In genomic region chr4:5460106-5460801, GRCh38 we compare ENCODE assay signal across 9 cellular contexts.
DNase-seq lines count a peak whose midpoint lies in the region; ATAC-seq and TF ChIP-seq lines count a peak whose summit lies in the region.
"Had no signal": no experiment of that assay in that cellular context is flagged by ENCODE, and none has a peak within 500 bp of the region (broad histone marks: within the 10 kb centered on the region; RNA-seq: fewer than 3 reads in every experiment).

No MANE protein-coding gene starts in this region.

- TF ChIP-seq CTCF in DND-41 (IDR thresholded peaks at IDR 0.05; ENCODE audit: borderline replicate concordance, extremely low read depth, low read length, poor library complexity, severe bottlenecking) (peak; percentile 70), MCF 10A (IDR thresholded peaks at IDR 0.05; ENCODE audit: unreplicated experiment) (peak; percentile 12), left lung (IDR thresholded peaks at IDR 0.05) (peak; percentile 14 to 28)

- H3K9me3 ChIP-seq in DND-41 (ENCODE audit: insufficient read depth, low read length, severe bottlenecking), result no peaks in the 10 kb centered on the region
- no peaks in the 10 kb centered on the region for H3K9me3 ChIP-seq in left lung

- H3K79me2 ChIP-seq in DND-41 (ENCODE audit: insufficient read depth, low read length), result no peaks in the 10 kb centered on the region

- H3K9ac ChIP-seq in DND-41 (ENCODE audit: low read depth, low read length), result no peak overlapping the region

- no peaks in the 10 kb centered on the region for H3K36me3 Mint-ChIP-seq in MCF 10A (ENCODE audit: insufficient read depth, unreplicated experiment)
- no peaks in the 10 kb centered on the region for H3K36me3 Mint-ChIP-seq in activated naive CD4-positive, alpha-beta T cell treated with anti-CD3 and anti-CD28 coated beads, Interleukin-2, amount 10 ng/mL, durations not matched to agents 7 days and 5 days
- H3K36me3 Mint-ChIP-seq: stimulated activated naive B cell treated with anti-CD40 and anti-IgM and Interleukin-4, amounts not matched to agents 10 μg/mL and 1 μg/mL and 100 μg/mL, for 72 hours had no signal

- H3K36me3 ChIP-seq in DND-41 (ENCODE audit: insufficient read depth, low read length) (peaks cover 5% of the 10 kb centered on the region; the same call in 1 of the 2 replicates), left lung (no peaks in the 10 kb centered on the region)

- no peaks in the 10 kb centered on the region for H4K20me1 ChIP-seq in DND-41 (ENCODE audit: insufficient read depth, low read length)

- BruUV-seq in MCF 10A (replicated peaks; lab: Mats Ljungman, UMichigan), result no TSS peak

- no peaks in the 10 kb centered on the region for H3K4me1 ChIP-seq in DND-41 (ENCODE audit: insufficient read depth, low read length)
- H3K4me1 ChIP-seq in left lung, result no peaks in the 10 kb centered on the region

- H3K9me3 Mint-ChIP-seq in MCF 10A (ENCODE audit: unreplicated experiment), result no peaks in the 10 kb centered on the region
- H3K9me3 Mint-ChIP-seq in activated naive CD4-positive, alpha-beta T cell treated with anti-CD3 and anti-CD28 coated beads, Interleukin-2, amount 10 ng/mL, durations not matched to agents 7 days and 5 days, result no peaks in the 10 kb centered on the region
- H3K9me3 Mint-ChIP-seq: stimulated activated naive B cell treated with anti-CD40 and anti-IgM and Interleukin-4, amounts not matched to agents 10 μg/mL and 1 μg/mL and 100 μg/mL, for 72 hours had no signal

- no peak overlapping the region for H3K4me3 Mint-ChIP-seq in MCF 10A (ENCODE audit: unreplicated experiment)
- H3K4me3 Mint-ChIP-seq in activated naive CD4-positive, alpha-beta T cell treated with anti-CD3 and anti-CD28 coated beads, Interleukin-2, amount 10 ng/mL, durations not matched to agents 7 days and 5 days, result no peak overlapping the region
- H3K4me3 Mint-ChIP-seq: stimulated activated naive B cell treated with anti-CD40 and anti-IgM and Interleukin-4, amounts not matched to agents 10 μg/mL and 1 μg/mL and 100 μg/mL, for 72 hours had no signal

- H3K27me3 ChIP-seq in DND-41 (ENCODE audit: insufficient read depth, low read length, poor library complexity) (no peaks in the 10 kb centered on the region), left lung (no peaks in the 10 kb centered on the region)

- H3K4me3 ChIP-seq in DND-41 (ENCODE audit: low read depth in 1 of 2, low read length in 2 of 2), result no peak overlapping the region
- H3K4me3 ChIP-seq in left lung, result no peak overlapping the region

- POLR2A ChIA-PET in MCF 10A (lab: Yijun Ruan, JAX), result interaction anchor here (0.6 kb wide), 2 partner anchors 95 to 884 kb away, joined by 3 read pairs; no protein-coding TSS in a partner anchor

- intact Hi-C loops in MCF 10A (cut with micrococcal nuclease), result no loop called here
- intact Hi-C loops in left lung (cut with DNase I), result no loop called here

- H3K27ac ChIP-seq in DND-41 (ENCODE audit: low read length) (no peak overlapping the region), left lung (no peak overlapping the region)

- no peaks in the 10 kb centered on the region for H3K27me3 Mint-ChIP-seq in MCF 10A (ENCODE audit: insufficient read depth, unreplicated experiment)
- no peaks in the 10 kb centered on the region for H3K27me3 Mint-ChIP-seq in activated naive CD4-positive, alpha-beta T cell treated with anti-CD3 and anti-CD28 coated beads, Interleukin-2, amount 10 ng/mL, durations not matched to agents 7 days and 5 days
- H3K27me3 Mint-ChIP-seq: stimulated activated naive B cell treated with anti-CD40 and anti-IgM and Interleukin-4, amounts not matched to agents 10 μg/mL and 1 μg/mL and 100 μg/mL, for 72 hours had no signal

- no peak overlapping the region for H3K27ac Mint-ChIP-seq in MCF 10A (ENCODE audit: low read depth, unreplicated experiment)
- no peak overlapping the region for H3K27ac Mint-ChIP-seq in activated naive CD4-positive, alpha-beta T cell treated with anti-CD3 and anti-CD28 coated beads, Interleukin-2, amount 10 ng/mL, durations not matched to agents 7 days and 5 days
- H3K27ac Mint-ChIP-seq: stimulated activated naive B cell treated with anti-CD40 and anti-IgM and Interleukin-4, amounts not matched to agents 10 μg/mL and 1 μg/mL and 100 μg/mL, for 72 hours had no signal

- H3K4me1 Mint-ChIP-seq in MCF 10A (ENCODE audit: insufficient read depth, unreplicated experiment), result no peaks in the 10 kb centered on the region
- no peaks in the 10 kb centered on the region for H3K4me1 Mint-ChIP-seq in activated naive CD4-positive, alpha-beta T cell treated with anti-CD3 and anti-CD28 coated beads, Interleukin-2, amount 10 ng/mL, durations not matched to agents 7 days and 5 days
- H3K4me1 Mint-ChIP-seq: stimulated activated naive B cell treated with anti-CD40 and anti-IgM and Interleukin-4, amounts not matched to agents 10 μg/mL and 1 μg/mL and 100 μg/mL, for 72 hours had no signal

- peak; percentile 26 for DNase-seq in DND-41
- DNase-seq in HuH-7.5 (ENCODE audit: low spot score), result peak; percentile 33
- DNase-seq in MCF 10A (ENCODE audit: unreplicated experiment), result peak; percentile 24
- no peak for DNase-seq in left lung
- DNase-seq in activated naive CD4-positive, alpha-beta T cell treated with anti-CD3 and anti-CD28 coated beads, Interleukin-2, amount 10 ng/mL, durations not matched to agents 7 days and 5 days, result no peak
- DNase-seq: stimulated activated naive B cell treated with anti-CD40 and anti-IgM and Interleukin-4, amounts not matched to agents 10 μg/mL and 1 μg/mL and 100 μg/mL, for 72 hours had no signal

- H3K4me2 ChIP-seq in DND-41 (ENCODE audit: insufficient read depth, low read length), result no peak overlapping the region

- no peak; the same call in 2 of the 3 replicates for ATAC-seq in DND-41 (ENCODE audit: insufficient read depth, low read depth)
- no peak for ATAC-seq in left lung
- no peak for ATAC-seq in GM18519 (IDR thresholded peaks at IDR 0.05; ENCODE audit: low FRiP score, unreplicated experiment)
- ATAC-seq in GM19395 (IDR thresholded peaks at IDR 0.05; ENCODE audit: unreplicated experiment), result no peak
- no peak for ATAC-seq in GM18502 (IDR thresholded peaks at IDR 0.05; ENCODE audit: poor library complexity, unreplicated experiment)

- no peak overlapping the region for H2AFZ ChIP-seq in DND-41 (ENCODE audit: low read depth, low read length)

- CTCF ChIA-PET in MCF 10A (lab: Yijun Ruan, JAX), result interaction anchor here (0.5 to 2.8 kb wide), 18 partner anchors 11 to 924 kb away, joined by 3 to 9 read pairs (median 4); no protein-coding TSS in a partner anchor
- CTCF ChIA-PET in activated naive CD4-positive, alpha-beta T cell treated with anti-CD3 and anti-CD28 coated beads, Interleukin-2, amount 10 ng/mL, durations not matched to agents 7 days and 5 days (lab: Charles Lee), result no interaction called here

Comparison
In these comparisons a context has a peak if more than half of its experiments do, and no peak if none do; other contexts are left out.
1. DNase-seq: peak in DND-41 (single experiment), HuH-7.5 (single experiment) and MCF 10A (single experiment); none in left lung (0 of 2) and activated naive CD4-positive, alpha-beta T cell treated with anti-CD3 and anti-CD28 coated beads, Interleukin-2, amount 10 ng/mL, durations not matched to agents 7 days and 5 days (single experiment).
2. CTCF ChIP-seq: peak in every context shown above with its lines; median percentile 70 in DND-41; 21 in left lung; 12 in MCF 10A.